Comparison of ENCODE assay signal across 8 cellular contexts in the genomic region with DNA sequence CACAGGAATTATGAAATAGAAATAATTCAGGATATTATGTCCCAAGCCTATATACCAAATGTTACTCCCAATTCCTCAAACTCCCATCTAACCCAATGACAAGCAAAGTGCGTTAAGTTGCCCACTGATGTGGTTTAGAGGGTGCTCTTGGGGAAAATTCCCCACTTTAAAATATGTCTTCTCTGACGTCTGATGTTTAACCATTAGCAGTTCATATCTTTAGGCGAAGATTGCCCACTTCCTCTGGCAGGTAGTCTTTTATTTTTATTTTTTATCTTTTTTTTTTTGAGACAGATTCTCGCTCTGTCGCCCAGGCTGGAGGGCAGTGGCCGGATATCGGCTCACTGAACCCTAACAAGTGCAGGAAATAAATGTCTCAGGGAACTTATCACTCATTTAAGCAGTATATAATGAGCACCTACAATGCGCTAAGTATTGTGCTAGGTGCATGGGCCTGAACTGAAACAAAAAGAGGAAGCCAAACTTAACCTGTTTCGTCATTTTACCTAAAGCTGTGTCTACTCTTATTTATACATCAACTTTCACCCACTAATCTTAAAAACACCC. TPM values are rescaled to one million over a fixed set of nuclear protein-coding genes. Genes with fewer than 3 reads are reported as not detected.
DNase-seq lines count a peak whose midpoint lies in the region; ATAC-seq and TF ChIP-seq lines count a peak whose summit lies in the region.

No MANE protein-coding gene starts in this region.

- no peak for ATAC-seq in SK-N-SH treated with all-trans-retinoic acid at 6 μM for 48 hours
- peak; percentile 21 for ATAC-seq in HG03469 (IDR thresholded peaks at IDR 0.05; ENCODE audit: unreplicated experiment)
- no peak for ATAC-seq in HG03520 (IDR thresholded peaks at IDR 0.05; ENCODE audit: unreplicated experiment)
- no peak for ATAC-seq in aorta (ENCODE audit: low FRiP score)

- in situ Hi-C loops in ACHN (cut with HindIII; ENCODE audit: low pct_ligation_motif_present, low pct_unique_long_range_greater_than_20kb, low sequenced_read_pairs), result no loop called here

- no peaks in the 10 kb centered on the region for H3K27me3 Mint-ChIP-seq in activated T-cell treated with anti-CD3 and anti-CD28 coated beads, Interleukin-2, amount 50 U/mL, for 24 hours

- POLR2A ChIA-PET in SK-N-SH (lab: Yijun Ruan, JAX), result interaction anchor here (0.8 to 1.2 kb wide), 3 partner anchors 11 to 104 kb away, joined by 3 to 6 read pairs (median 3); no protein-coding TSS in a partner anchor

- H3K9me2 ChIP-seq in SK-N-SH, result no peaks in the 10 kb centered on the region

- no peak overlapping the region for H3K14ac ChIP-seq in mesenchymal stem cell (ENCODE audit: low read length in 2 of 2)

- no peaks in the 10 kb centered on the region for H4K20me1 ChIP-seq in SK-N-SH (ENCODE audit: insufficient read depth)

- H3K4me2 ChIP-seq in SK-N-SH (peak overlapping the region; percentile 84), mesenchymal stem cell (ENCODE audit: low read length, poor library complexity, severe bottlenecking) (no peak overlapping the region)

- TF ChIP-seq RAD21 in SK-N-SH (IDR thresholded peaks at IDR 0.05; ENCODE audit: low read length), result no peak

- no peak overlapping the region for H3K23ac ChIP-seq in mesenchymal stem cell (ENCODE audit: low read length in 2 of 2)

- H3K27ac Mint-ChIP-seq in activated T-cell treated with anti-CD3 and anti-CD28 coated beads, Interleukin-2, amount 50 U/mL, for 24 hours, result peak overlapping the region; percentile 98

- H3K9me3 ChIP-seq in SK-N-SH (no peaks in the 10 kb centered on the region), mesenchymal stem cell (ENCODE audit: control insufficient read depth, low read length) (no peaks in the 10 kb centered on the region), aorta (ENCODE audit: control insufficient read depth, low read length) (no peaks in the 10 kb centered on the region)

- WGBS in SK-N-SH (ENCODE audit: low lambda C conversion rate), result 88% methylated on average over 9 of the region's 9 CpGs
- WGBS in mesenchymal stem cell, result 85% methylated on average over 8 of the region's 9 CpGs
- 59 to 61% methylated on average over 9 of the region's 9 CpGs for WGBS in aorta, 2 donors

- no peak overlapping the region for H4K91ac ChIP-seq in mesenchymal stem cell (ENCODE audit: low read length)

- H3K79me1 ChIP-seq in mesenchymal stem cell (replicated peaks; ENCODE audit: low read length, poor library complexity, severe bottlenecking), result peaks cover 13% of the 10 kb centered on the region

- H2BK120ac ChIP-seq in mesenchymal stem cell (ENCODE audit: low read depth, low read length), result no peak overlapping the region

- H2BK12ac ChIP-seq in mesenchymal stem cell (ENCODE audit: low read length in 2 of 2), result no peak overlapping the region

- no peak for TF ChIP-seq CTCF in SK-N-SH (IDR thresholded peaks at IDR 0.05)

- no peak overlapping the region for H3K4ac ChIP-seq in mesenchymal stem cell (ENCODE audit: low read depth in 1 of 2, low read length in 2 of 2)

- TF ChIP-seq EP300 in SK-N-SH (IDR thresholded peaks at IDR 0.05; ENCODE audit: borderline replicate concordance in 1 of 2, low read depth in 1 of 2, low read length in 1 of 2), result no peak

- H3K9ac ChIP-seq in SK-N-SH (peak overlapping the region; percentile 82; the same call in 1 of the 2 replicates), mesenchymal stem cell (ENCODE audit: low read length) (peak overlapping the region; percentile 86)

- H3K4me1 ChIP-seq in SK-N-SH (ENCODE audit: control insufficient read depth in 1 of 2, insufficient read depth in 2 of 2, low read depth in 1 of 2, low read length in 1 of 2), result peaks cover 0 to 7% of the 10 kb centered on the region in 2 experiments; a peak in 2 of 4 replicates
- peaks cover 2% of the 10 kb centered on the region for H3K4me1 ChIP-seq in mesenchymal stem cell (ENCODE audit: control insufficient read depth, insufficient read depth, low read depth, low read length)
- peaks cover 0 to 3% of the 10 kb centered on the region in 2 donors for H3K4me1 ChIP-seq in aorta (ENCODE audit: control insufficient read depth in 1 of 2, insufficient read depth in 2 of 2, low read length in 2 of 2)

- H3K4me1 Mint-ChIP-seq in activated T-cell treated with anti-CD3 and anti-CD28 coated beads, Interleukin-2, amount 50 U/mL, for 24 hours (ENCODE audit: low read depth), result peaks cover 58% of the 10 kb centered on the region

- H4K8ac ChIP-seq in mesenchymal stem cell (ENCODE audit: low read length), result no peak overlapping the region

- peaks cover 33% of the 10 kb centered on the region for H3K36me3 Mint-ChIP-seq in activated T-cell treated with anti-CD3 and anti-CD28 coated beads, Interleukin-2, amount 50 U/mL, for 24 hours (ENCODE audit: low read depth)

- H2BK5ac ChIP-seq in mesenchymal stem cell (ENCODE audit: low read depth, low read length, poor library complexity, severe bottlenecking), result no peak overlapping the region

- peaks cover 31% of the 10 kb centered on the region for H3K79me2 ChIP-seq in SK-N-SH (ENCODE audit: insufficient read depth)

- H3K18ac ChIP-seq in mesenchymal stem cell (ENCODE audit: low read depth in 1 of 2, low read length in 2 of 2), result no peak overlapping the region

- H3K4me3 ChIP-seq in SK-N-SH (ENCODE audit: low read depth in 2 of 2, low read length in 1 of 2) (peak overlapping the region; percentile 64 to 69; a peak in 3 of 4 replicates), mesenchymal stem cell (ENCODE audit: insufficient read depth in 1 of 2, low read depth in 1 of 2, low read length in 2 of 2) (peak overlapping the region in 1 of 2 experiments; percentile 85), aorta (ENCODE audit: low read length in 2 of 2) (no peak overlapping the region)

- H3K27me3 ChIP-seq in SK-N-SH (ENCODE audit: insufficient read depth), result no peaks in the 10 kb centered on the region
- H3K27me3 ChIP-seq in mesenchymal stem cell (ENCODE audit: control insufficient read depth in 1 of 2, insufficient read depth in 1 of 2, low read length in 2 of 2), result no peaks in the 10 kb centered on the region
- no peaks in the 10 kb centered on the region for H3K27me3 ChIP-seq in aorta (ENCODE audit: control insufficient read depth in 1 of 2, insufficient read depth in 2 of 2, low read length in 1 of 2)

- H3K36me3 ChIP-seq in SK-N-SH (replicated peaks in 1 of 2; ENCODE audit: control insufficient read depth in 1 of 2, insufficient read depth in 2 of 2, low read length in 1 of 2), result no peaks in the 10 kb centered on the region
- H3K36me3 ChIP-seq in mesenchymal stem cell (ENCODE audit: control insufficient read depth in 1 of 2, insufficient read depth in 2 of 2, low read depth in 1 of 2, low read length in 2 of 2), result no peaks in the 10 kb centered on the region
- no peaks in the 10 kb centered on the region for H3K36me3 ChIP-seq in aorta (ENCODE audit: control insufficient read depth in 1 of 2, insufficient read depth in 2 of 2, low read length in 1 of 2)

- H2AK5ac ChIP-seq in mesenchymal stem cell (ENCODE audit: low read length, severe bottlenecking), result no peak overlapping the region

- DNase-seq in SK-N-SH, result no peak
- no peak for DNase-seq in activated T-cell treated with anti-CD3 and anti-CD28 coated beads, Interleukin-2, amount 50 U/mL, for 24 hours
- DNase-seq in mesenchymal stem cell, result no peak
- no peak for DNase-seq in aorta
- no peak for DNase-seq in ACHN

- no peak overlapping the region for H2BK15ac ChIP-seq in mesenchymal stem cell (ENCODE audit: low read depth, poor library complexity, severe bottlenecking)

- intact Hi-C loops in aorta (cut with DNase I), result loop anchor here (1.0 to 5.0 kb wide), 2 partner anchors 39 to 103 kb away; no protein-coding TSS in a partner anchor

- no peaks in the 10 kb centered on the region for H3K9me3 Mint-ChIP-seq in activated T-cell treated with anti-CD3 and anti-CD28 coated beads, Interleukin-2, amount 50 U/mL, for 24 hours

- H3K4me3 Mint-ChIP-seq in activated T-cell treated with anti-CD3 and anti-CD28 coated beads, Interleukin-2, amount 50 U/mL, for 24 hours, result peak overlapping the region; percentile 91

- peak overlapping the region; percentile 83 for H2AFZ ChIP-seq in SK-N-SH (ENCODE audit: low read depth)
- no peak overlapping the region for H2AFZ ChIP-seq in mesenchymal stem cell (ENCODE audit: low read depth, low read length)

- CTCF ChIA-PET in SK-N-SH (lab: Yijun Ruan, JAX), result interaction anchor here (0.7 to 5.9 kb wide), 5 partner anchors 8 to 451 kb away, joined by 3 to 87 read pairs (median 3); no protein-coding TSS in a partner anchor

- H3F3A ChIP-seq in SK-N-SH (replicated peaks; ENCODE audit: insufficient read depth), result no peaks in the 10 kb centered on the region

- H3K27ac ChIP-seq in SK-N-SH (ENCODE audit: low read depth in 2 of 2, low read length in 1 of 2) (peak overlapping the region; percentile 83 to 88; a peak in 3 of 4 replicates), mesenchymal stem cell (ENCODE audit: low read length, poor library complexity, severe bottlenecking) (no peak overlapping the region), aorta (ENCODE audit: low read depth in 1 of 2, low read length in 2 of 2) (no peak overlapping the region)

TF ChIP-seq in SK-N-SH treated with all-trans-retinoic acid at 6 μM for 48 hours, 23 proteins besides CTCF, POLR2A, EP300 and RAD21 (continues in another document):
- no peak for TF ChIP-seq GLIS3 (CRISPR knock-in tag; IDR thresholded peaks at IDR 0.05)
- TF ChIP-seq, protein P1, sequence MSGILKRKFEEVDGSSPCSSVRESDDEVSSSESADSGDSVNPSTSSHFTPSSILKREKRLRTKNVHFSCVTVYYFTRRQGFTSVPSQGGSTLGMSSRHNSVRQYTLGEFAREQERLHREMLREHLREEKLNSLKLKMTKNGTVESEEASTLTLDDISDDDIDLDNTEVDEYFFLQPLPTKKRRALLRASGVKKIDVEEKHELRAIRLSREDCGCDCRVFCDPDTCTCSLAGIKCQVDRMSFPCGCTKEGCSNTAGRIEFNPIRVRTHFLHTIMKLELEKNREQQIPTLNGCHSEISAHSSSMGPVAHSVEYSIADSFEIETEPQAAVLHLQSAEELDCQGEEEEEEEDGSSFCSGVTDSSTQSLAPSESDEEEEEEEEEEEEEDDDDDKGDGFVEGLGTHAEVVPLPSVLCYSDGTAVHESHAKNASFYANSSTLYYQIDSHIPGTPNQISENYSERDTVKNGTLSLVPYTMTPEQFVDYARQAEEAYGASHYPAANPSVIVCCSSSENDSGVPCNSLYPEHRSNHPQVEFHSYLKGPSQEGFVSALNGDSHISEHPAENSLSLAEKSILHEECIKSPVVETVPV (CRISPR knock-in tag; IDR thresholded peaks at IDR 0.05), result no peak
- no peak for TF ChIP-seq CSDC2 (CRISPR knock-in tag; IDR thresholded peaks at IDR 0.05)
- no peak for TF ChIP-seq PPARA (CRISPR knock-in tag; IDR thresholded peaks at IDR 0.05; ENCODE audit: borderline replicate concordance)
- no peak for TF ChIP-seq ZNF70 (CRISPR knock-in tag; IDR thresholded peaks at IDR 0.05)
- TF ChIP-seq TOX (CRISPR knock-in tag; IDR thresholded peaks at IDR 0.05; ENCODE audit: borderline replicate concordance), result no peak

RNA-seq across cellular contexts. Expression of a gene that starts 1.3 kb away (rescaled TPM):
- 3.9 and 4.6 TPM in 2 replicates for polyA plus RNA-seq in SK-N-SH (2012; rRNA removed)
- 3.3 and 4.3 TPM in 2 replicates for polyA plus RNA-seq in SK-N-SH (2012; cell fraction: cytosol; rRNA removed)
- 7.6 and 11.9 TPM in 2 replicates for polyA plus RNA-seq in SK-N-SH (2012; cell fraction: nucleus; rRNA removed)
- 4.3 TPM for polyA plus RNA-seq in mesenchymal stem cell (2013, experiment 1 of 2)
- 5.7 TPM for polyA plus RNA-seq in mesenchymal stem cell (2013, experiment 2 of 2)
- 10 to 100 TPM; 40.0 to 63.3 TPM for total RNA-seq in aorta
- polyA plus RNA-seq in aorta, result 10 to 100 TPM in 1 of 2 donors, 1 to 10 TPM in 1; 4.1 to 13.6 TPM

Comparison
In these comparisons a context has a peak if more than half of its experiments do, and no peak if none do; other contexts are left out.
1. H3K27ac ChIP-seq: peak in SK-N-SH (2 of 2); none in mesenchymal stem cell (single experiment) and aorta (0 of 2).
2. H3K4me3 ChIP-seq: peak in SK-N-SH (2 of 2); none in aorta (0 of 2).